Comparison of ENCODE assay signal across 15 cellular contexts in the genomic region with DNA sequence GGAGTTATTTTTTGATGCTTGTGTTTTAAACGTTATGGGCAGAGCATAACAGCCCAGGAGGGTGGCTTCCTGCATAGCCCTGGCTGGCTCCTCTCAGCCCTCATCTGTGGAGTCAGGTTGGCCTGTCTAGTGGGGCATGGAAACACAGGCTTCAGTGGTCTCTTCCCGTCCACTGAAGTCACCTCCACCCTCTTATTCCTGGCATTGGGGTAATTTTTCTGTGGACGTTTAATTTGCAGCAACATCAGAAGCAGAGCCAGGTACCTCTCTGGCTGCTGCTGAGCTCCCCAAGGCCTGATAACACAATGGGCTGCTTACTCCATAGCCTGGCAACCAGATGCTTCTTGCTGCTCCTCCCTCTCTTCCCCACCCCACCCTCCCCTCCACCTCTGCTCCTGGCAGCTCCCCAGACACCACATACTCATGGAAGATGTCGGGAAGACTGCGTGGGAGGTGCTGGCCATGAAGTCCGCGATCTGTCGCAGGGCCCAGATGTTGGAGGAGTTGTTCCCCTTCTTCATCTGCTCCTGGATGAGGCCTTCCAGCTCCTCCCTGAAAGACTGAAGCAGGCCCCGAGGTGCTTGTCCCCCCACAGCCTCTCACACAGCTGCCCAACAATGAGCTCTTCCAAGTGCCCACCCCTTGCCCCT.
DNase-seq lines count a peak whose midpoint lies in the region; ATAC-seq and TF ChIP-seq lines count a peak whose summit lies in the region.
"Had no signal": no experiment of that assay in that cellular context is flagged by ENCODE, and none has a peak within 500 bp of the region (broad histone marks: within the 10 kb centered on the region; RNA-seq: fewer than 3 reads in every experiment).

No MANE protein-coding gene starts in this region.

- peak in 5 of 8 donors; percentile 7 to 59 (median 29) for ATAC-seq in heart right ventricle
- 0 out of 2 replicates have a peak, but pooled peaks have one; percentile 21 for ATAC-seq in WTC11
- no peak for ATAC-seq in GM18517 (IDR thresholded peaks at IDR 0.05; ENCODE audit: unreplicated experiment)
- no peak for ATAC-seq in GM19467 (IDR thresholded peaks at IDR 0.05; ENCODE audit: unreplicated experiment)
- ATAC-seq: HCT116 had no signal

- H3K36me3 Mint-ChIP-seq in WTC11: peaks cover 34% of the 10 kb centered on the region
- H3K36me3 Mint-ChIP-seq in activated naive CD4-positive, alpha-beta T cell treated with anti-CD3 and anti-CD28 coated beads for 36 hours (ENCODE audit: low read depth): no peaks in the 10 kb centered on the region

- no peaks in the 10 kb centered on the region for H3K9me3 Mint-ChIP-seq in WTC11
- H3K9me3 Mint-ChIP-seq in activated naive CD4-positive, alpha-beta T cell treated with anti-CD3 and anti-CD28 coated beads for 36 hours: no peaks in the 10 kb centered on the region
- H3K9me3 Mint-ChIP-seq: nephron had no signal

- H3K27me3 Mint-ChIP-seq in WTC11 (ENCODE audit: low read depth): no peaks in the 10 kb centered on the region
- no peaks in the 10 kb centered on the region for H3K27me3 Mint-ChIP-seq in activated naive CD4-positive, alpha-beta T cell treated with anti-CD3 and anti-CD28 coated beads for 36 hours (ENCODE audit: low read depth)

- no peak overlapping the region for H3K4me3 ChIP-seq in heart right ventricle
- no peak overlapping the region for H3K4me3 ChIP-seq in left ventricle myocardium inferior
- H3K4me3 ChIP-seq in fibroblast of pulmonary artery (replicated peaks; ENCODE audit: low read depth, low read length): no peak overlapping the region
- no peak overlapping the region for H3K4me3 ChIP-seq in stomach
- H3K4me3 ChIP-seq: adrenal gland had no signal

- intact Hi-C loops in heart right ventricle (cut with DNase I) (no loop called here), left ventricle myocardium inferior (cut with micrococcal nuclease) (no loop called here), stomach (cut with DNase I; ENCODE audit: low total_unique reads) (no loop called here)
- intact Hi-C loops in activated naive CD4-positive, alpha-beta T cell treated with anti-CD3 and anti-CD28 coated beads for 36 hours (cut with micrococcal nuclease): no loop called here

- no peaks in the 10 kb centered on the region for H3K27me3 ChIP-seq in heart right ventricle
- no peaks in the 10 kb centered on the region for H3K27me3 ChIP-seq in left ventricle myocardium inferior (ENCODE audit: low read depth)
- H3K27me3 ChIP-seq in stomach: no peaks in the 10 kb centered on the region
- H3K27me3 ChIP-seq: adrenal gland had no signal

- CTCF ChIA-PET in WTC11 (lab: Charles Lee): interaction anchor here (0.6 to 1.0 kb wide), 3 partner anchors 14 to 81 kb away, joined by 4 to 7 read pairs (median 6); partner anchors contain the start of gene ADD2
- CTCF ChIA-PET in activated naive CD4-positive, alpha-beta T cell treated with anti-CD3 and anti-CD28 coated beads for 36 hours (lab: Charles Lee): no interaction called here

- peaks cover 19% of the 10 kb centered on the region; the same call in 1 of the 2 replicates for H3K4me1 Mint-ChIP-seq in WTC11
- H3K4me1 Mint-ChIP-seq in activated naive CD4-positive, alpha-beta T cell treated with anti-CD3 and anti-CD28 coated beads for 36 hours (ENCODE audit: low read depth): peaks cover 6% of the 10 kb centered on the region

- DNase-seq in heart right ventricle (peak in 1 of 2 donors; percentile 13), left ventricle myocardium inferior (no peak), WTC11 (ENCODE audit: low spot score) (no peak), fibroblast of pulmonary artery (ENCODE audit: low read depth) (peak; percentile 78), stomach (peak; percentile 16)
- DNase-seq in activated naive CD4-positive, alpha-beta T cell treated with anti-CD3 and anti-CD28 coated beads for 36 hours: no peak
- DNase-seq: activated CD4-positive, alpha-beta T cell treated with anti-CD3 and anti-CD28 coated beads, Interleukin-2, amount 50 U/mL, for 1 hour; Caco-2; NCI-H187; stimulated activated CD4-positive, alpha-beta T cell treated with anti-CD3 and anti-CD28 coated beads, Interleukin-1b, Interleukin-23, amount 100 ng/mL, for 48 hours had no signal

- 45 to 62% methylated on average over 9 of the region's 9 CpGs for WGBS in heart right ventricle, 2 donors
- WGBS in stomach, 5 donors: 65 to 79% (median 70%) methylated on average over 8 to 9 of the region's 9 CpGs

- H3K36me3 ChIP-seq in heart right ventricle (no peaks in the 10 kb centered on the region), left ventricle myocardium inferior (no peaks in the 10 kb centered on the region), stomach (no peaks in the 10 kb centered on the region)
- H3K36me3 ChIP-seq: adrenal gland had no signal

- no peak for TF ChIP-seq EP300 in stomach (IDR thresholded peaks at IDR 0.05)

- H3K9me3 ChIP-seq in heart right ventricle (no peaks in the 10 kb centered on the region), left ventricle myocardium inferior (replicated peaks) (no peaks in the 10 kb centered on the region), stomach (no peaks in the 10 kb centered on the region)
- H3K9me3 ChIP-seq: adrenal gland, Caco-2 had no signal

- H3K4me3 Mint-ChIP-seq in WTC11: no peak overlapping the region
- no peak overlapping the region for H3K4me3 Mint-ChIP-seq in activated naive CD4-positive, alpha-beta T cell treated with anti-CD3 and anti-CD28 coated beads for 36 hours
- H3K4me3 Mint-ChIP-seq: nephron had no signal

- no peak overlapping the region for H3K27ac ChIP-seq in heart right ventricle
- no peak overlapping the region for H3K27ac ChIP-seq in left ventricle myocardium inferior (replicated peaks)
- H3K27ac ChIP-seq in stomach: no peak overlapping the region
- H3K27ac ChIP-seq: adrenal gland had no signal

- no peak overlapping the region for H3K27ac Mint-ChIP-seq in WTC11
- H3K27ac Mint-ChIP-seq in activated naive CD4-positive, alpha-beta T cell treated with anti-CD3 and anti-CD28 coated beads for 36 hours: no peak overlapping the region

- TF ChIP-seq POLR2A in stomach (IDR thresholded peaks at IDR 0.05): no peak

- POLR2A ChIA-PET in WTC11 (lab: Charles Lee): interaction anchor here (0.7 kb wide), 1 partner anchor 61 kb away, joined by 3 read pairs; no protein-coding TSS in a partner anchor

- H3K4me1 ChIP-seq in heart right ventricle: peaks cover 0 to 4% (median 0%) of the 10 kb centered on the region in 9 donors
- H3K4me1 ChIP-seq in left ventricle myocardium inferior: no peaks in the 10 kb centered on the region
- H3K4me1 ChIP-seq in stomach: no peaks in the 10 kb centered on the region
- H3K4me1 ChIP-seq: adrenal gland, Caco-2 had no signal

- TF ChIP-seq CTCF in heart right ventricle (IDR thresholded peaks at IDR 0.05) (no peak), left ventricle myocardium inferior (IDR thresholded peaks at IDR 0.05; ENCODE audit: borderline replicate concordance) (no peak), WTC11 (IDR thresholded peaks at IDR 0.05) (no peak), fibroblast of pulmonary artery (IDR thresholded peaks at IDR 0.05; ENCODE audit: low read length, missing control alignments) (no peak), stomach (IDR thresholded peaks at IDR 0.05) (no peak)

TF ChIP-seq in WTC11, 78 proteins besides CTCF, POLR2A, EP300 and RAD21:
- TF ChIP-seq SMAD4 (CRISPR knock-in tag; IDR thresholded peaks at IDR 0.05) (no peak), OVOL2 (CRISPR knock-in tag; IDR thresholded peaks at IDR 0.05; ENCODE audit: borderline replicate concordance) (no peak), E2F1 (CRISPR knock-in tag; IDR thresholded peaks at IDR 0.05) (no peak), JUN (CRISPR knock-in tag; IDR thresholded peaks at IDR 0.05) (no peak), MYBL2 (CRISPR knock-in tag; IDR thresholded peaks at IDR 0.05) (no peak)
- TF ChIP-seq, protein P1, sequence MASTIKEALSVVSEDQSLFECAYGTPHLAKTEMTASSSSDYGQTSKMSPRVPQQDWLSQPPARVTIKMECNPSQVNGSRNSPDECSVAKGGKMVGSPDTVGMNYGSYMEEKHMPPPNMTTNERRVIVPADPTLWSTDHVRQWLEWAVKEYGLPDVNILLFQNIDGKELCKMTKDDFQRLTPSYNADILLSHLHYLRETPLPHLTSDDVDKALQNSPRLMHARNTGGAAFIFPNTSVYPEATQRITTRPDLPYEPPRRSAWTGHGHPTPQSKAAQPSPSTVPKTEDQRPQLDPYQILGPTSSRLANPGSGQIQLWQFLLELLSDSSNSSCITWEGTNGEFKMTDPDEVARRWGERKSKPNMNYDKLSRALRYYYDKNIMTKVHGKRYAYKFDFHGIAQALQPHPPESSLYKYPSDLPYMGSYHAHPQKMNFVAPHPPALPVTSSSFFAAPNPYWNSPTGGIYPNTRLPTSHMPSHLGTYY (CRISPR knock-in tag; IDR thresholded peaks at IDR 0.05): no peak

Comparison
In these comparisons a context has a peak if more than half of its experiments do, and no peak if none do; other contexts are left out.
1. ATAC-seq: peak in heart right ventricle (5 of 8) and WTC11 (single experiment); none in GM18517 (single experiment) and GM19467 (single experiment).
2. DNase-seq: peak in fibroblast of pulmonary artery (single experiment) and stomach (single experiment); none in left ventricle myocardium inferior (single experiment), WTC11 (single experiment) and activated naive CD4-positive, alpha-beta T cell treated with anti-CD3 and anti-CD28 coated beads for 36 hours (single experiment).